ENCODE assay signal across 22 cellular contexts in genomic region chr17:66720027-66720426, GRCh38.
DNase-seq lines count a peak whose midpoint lies in the region; ATAC-seq and TF ChIP-seq lines count a peak whose summit lies in the region.
"Had no signal": no experiment of that assay in that cellular context is flagged by ENCODE, and none has a peak within 500 bp of the region (broad histone marks: within the 10 kb centered on the region; RNA-seq: fewer than 3 reads in every experiment).

No MANE protein-coding gene starts in this region.

- no peak overlapping the region for H3K27ac Mint-ChIP-seq in activated CD8-positive, alpha-beta memory T cell treated with anti-CD3 and anti-CD28 coated beads, Interleukin-2, amount 10 ng/mL, durations not matched to agents 7 days and 5 days
- H3K27ac Mint-ChIP-seq in osteocyte (ENCODE audit: unreplicated experiment), result no peak overlapping the region
- H3K27ac Mint-ChIP-seq: B cell had no signal

- peaks cover 2% of the 10 kb centered on the region for H3K36me3 Mint-ChIP-seq in activated CD8-positive, alpha-beta memory T cell treated with anti-CD3 and anti-CD28 coated beads, Interleukin-2, amount 10 ng/mL, durations not matched to agents 7 days and 5 days
- peaks cover 6% of the 10 kb centered on the region for H3K36me3 Mint-ChIP-seq in osteocyte (ENCODE audit: unreplicated experiment)

- intact Hi-C loops in dorsolateral prefrontal cortex (cut with DNase I), result no loop called here

- H3K27me3 Mint-ChIP-seq in activated CD8-positive, alpha-beta memory T cell treated with anti-CD3 and anti-CD28 coated beads, Interleukin-2, amount 10 ng/mL, durations not matched to agents 7 days and 5 days, result no peaks in the 10 kb centered on the region
- H3K27me3 Mint-ChIP-seq in osteocyte (ENCODE audit: unreplicated experiment), result no peaks in the 10 kb centered on the region

- H3K9me3 Mint-ChIP-seq in activated CD8-positive, alpha-beta memory T cell treated with anti-CD3 and anti-CD28 coated beads, Interleukin-2, amount 10 ng/mL, durations not matched to agents 7 days and 5 days (ENCODE audit: low read depth), result no peaks in the 10 kb centered on the region
- no peaks in the 10 kb centered on the region for H3K9me3 Mint-ChIP-seq in osteocyte (ENCODE audit: unreplicated experiment)

- TF ChIP-seq CTCF in dorsolateral prefrontal cortex (IDR thresholded peaks at IDR 0.05 in 54 of 56, conservative IDR thresholded peaks at IDR 0.05 in 2 of 56; ENCODE audit: low read depth in 1 of 56, partially characterized antibody in 56 of 56) (peak in 2 of 56 donors; percentile 4 to 13), osteocyte (IDR thresholded peaks at IDR 0.05) (no peak)

- H3K27ac ChIP-seq in dorsolateral prefrontal cortex, result peak overlapping the region in 46 of 59 donors; percentile 7 to 88 (median 56)
- H3K27ac ChIP-seq: Peyer's patch had no signal

- CTCF ChIA-PET in activated CD8-positive, alpha-beta memory T cell treated with anti-CD3 and anti-CD28 coated beads, Interleukin-2, amount 10 ng/mL, durations not matched to agents 7 days and 5 days (lab: Charles Lee), result no interaction called here

- H3K4me1 Mint-ChIP-seq in activated CD8-positive, alpha-beta memory T cell treated with anti-CD3 and anti-CD28 coated beads, Interleukin-2, amount 10 ng/mL, durations not matched to agents 7 days and 5 days, result peaks cover 38% of the 10 kb centered on the region
- H3K4me1 Mint-ChIP-seq in osteocyte (ENCODE audit: unreplicated experiment), result peaks cover 25% of the 10 kb centered on the region
- H3K4me1 Mint-ChIP-seq: B cell had no signal

- DNase-seq in activated CD8-positive, alpha-beta memory T cell treated with anti-CD3 and anti-CD28 coated beads, Interleukin-2, amount 50 U/mL, for 48 hours, result peak; percentile 46
- no peak for DNase-seq in activated CD8-positive, alpha-beta memory T cell treated with anti-CD3 and anti-CD28 coated beads, Interleukin-2, amount 10 ng/mL, durations not matched to agents 7 days and 5 days
- DNase-seq in dorsolateral prefrontal cortex (no peak), islet precursor cell (peak; percentile 47), hippocampal formation (lab: John Stamatoyannopoulos, UW) (no peak), osteocyte (ENCODE audit: extremely low spot score, unreplicated experiment) (no peak)
- DNase-seq: DMS153; GF-D8; HCEC 1CT; Kasumi-1; MG63; NCI-H1092; NCI-H1436 treated with DMSO at 0.1 percent for 48 hours; NCI-H2029 treated with DMSO at 0.1 percent for 48 hours; NCI-H510A; NCI-H748 treated with DMSO at 0.1 percent for 48 hours; NK-92 treated with Interleukin-12 subunit alpha and Interleukin-12 subunit beta, amount 100 ng/mL, for 24 hours; Peyer's patch had no signal

- H3K27me3 ChIP-seq in dorsolateral prefrontal cortex, result no peaks in the 10 kb centered on the region
- H3K27me3 ChIP-seq: MG63, Peyer's patch had no signal

- no peak overlapping the region for H3K4me3 ChIP-seq in dorsolateral prefrontal cortex
- H3K4me3 ChIP-seq: MG63, Peyer's patch had no signal

- no peak for ATAC-seq in activated CD8-positive, alpha-beta memory T cell treated with anti-CD3 and anti-CD28 coated beads, Interleukin-2, amount 10 ng/mL, durations not matched to agents 7 days and 5 days
- ATAC-seq in HG03571 (IDR thresholded peaks at IDR 0.05; ENCODE audit: unreplicated experiment) (no peak), HG03039 (IDR thresholded peaks at IDR 0.05; ENCODE audit: unreplicated experiment) (no peak)
- ATAC-seq: Right ventricle myocardium inferior had no signal

- H3K4me3 Mint-ChIP-seq in activated CD8-positive, alpha-beta memory T cell treated with anti-CD3 and anti-CD28 coated beads, Interleukin-2, amount 10 ng/mL, durations not matched to agents 7 days and 5 days, result no peak overlapping the region
- H3K4me3 Mint-ChIP-seq in osteocyte (ENCODE audit: unreplicated experiment), result no peak overlapping the region
- H3K4me3 Mint-ChIP-seq: B cell had no signal

Comparison
In these comparisons a context has a peak if more than half of its experiments do, and no peak if none do; other contexts are left out.
1. DNase-seq: peak in activated CD8-positive, alpha-beta memory T cell treated with anti-CD3 and anti-CD28 coated beads, Interleukin-2, amount 50 U/mL, for 48 hours (single experiment) and islet precursor cell (single experiment); none in activated CD8-positive, alpha-beta memory T cell treated with anti-CD3 and anti-CD28 coated beads, Interleukin-2, amount 10 ng/mL, durations not matched to agents 7 days and 5 days (single experiment), dorsolateral prefrontal cortex (0 of 10), hippocampal formation (0 of 2) and osteocyte (single experiment).